In genomic region chr2:219160186-219161017, GRCh38 we compare ENCODE assay signal across 1 cellular context.
TF ChIP-seq lines count a peak whose summit lies in the region.

A gene with protein sequence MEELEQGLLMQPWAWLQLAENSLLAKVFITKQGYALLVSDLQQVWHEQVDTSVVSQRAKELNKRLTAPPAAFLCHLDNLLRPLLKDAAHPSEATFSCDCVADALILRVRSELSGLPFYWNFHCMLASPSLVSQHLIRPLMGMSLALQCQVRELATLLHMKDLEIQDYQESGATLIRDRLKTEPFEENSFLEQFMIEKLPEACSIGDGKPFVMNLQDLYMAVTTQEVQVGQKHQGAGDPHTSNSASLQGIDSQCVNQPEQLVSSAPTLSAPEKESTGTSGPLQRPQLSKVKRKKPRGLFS (minus strand): TSS chr2:219160815. CDS start chr2:219158362, 2,453 bp downstream.

TF ChIP-seq in HepG2, 621 proteins besides CTCF, POLR2A, EP300 and RAD21 (continued from another document and continues in another):
- TF ChIP-seq ESRRA (CRISPR knock-in tag; IDR thresholded peaks at IDR 0.05; ENCODE audit: low read depth) (no peak), REL (CRISPR knock-in tag; conservative IDR thresholded peaks at IDR 0.05) (0 out of 2 replicates have a peak, but pooled peaks have one; percentile 41), SNAPC5 (CRISPR knock-in tag; IDR thresholded peaks at IDR 0.05; ENCODE audit: borderline replicate concordance) (peak; percentile 95; the same call in 1 of the 2 replicates), ZMYM4 (CRISPR knock-in tag; IDR thresholded peaks at IDR 0.05) (peak; percentile 81; the same call in 1 of the 2 replicates), CBX1 (IDR thresholded peaks at IDR 0.05; ENCODE audit: low read depth) (peak; percentile 30), ZNF7 (CRISPR knock-in tag; IDR thresholded peaks at IDR 0.05) (0 out of 2 replicates have a peak, but pooled peaks have one; percentile 35), NFKB2 (CRISPR knock-in tag; IDR thresholded peaks at IDR 0.05; ENCODE audit: borderline replicate concordance) (peak; percentile 91; the same call in 1 of the 2 replicates), TFE3 (CRISPR knock-in tag; IDR thresholded peaks at IDR 0.05) (0 out of 2 replicates have a peak, but pooled peaks have one; percentile 12), ZNF367 (CRISPR knock-in tag; IDR thresholded peaks at IDR 0.05; ENCODE audit: borderline replicate concordance) (peak; percentile 37; the same call in 1 of the 2 replicates), FOXM1 (CRISPR knock-in tag; IDR thresholded peaks at IDR 0.05) (no peak; the same call in 1 of the 2 replicates), ZNF749 (CRISPR knock-in tag; IDR thresholded peaks at IDR 0.05; ENCODE audit: borderline replicate concordance) (peak; percentile 77; the same call in 1 of the 2 replicates), SIX4 (CRISPR knock-in tag; IDR thresholded peaks at IDR 0.05) (peak; percentile 3; the same call in 1 of the 2 replicates), MYPOP (CRISPR knock-in tag; IDR thresholded peaks at IDR 0.05) (no peak), ATF7-NPFF (CRISPR knock-in tag; IDR thresholded peaks at IDR 0.05; ENCODE audit: low read depth) (peak; percentile 61; the same call in 1 of the 2 replicates), ZNF674 (CRISPR knock-in tag; IDR thresholded peaks at IDR 0.05; ENCODE audit: low read depth) (peak; percentile 91; the same call in 1 of the 2 replicates), ZBTB10 (CRISPR knock-in tag; IDR thresholded peaks at IDR 0.05; ENCODE audit: borderline replicate concordance) (peak; percentile 76; the same call in 1 of the 2 replicates), AGO2 (optimal IDR thresholded peaks at IDR 0.05; ENCODE audit: low read depth, low read length) (peak; percentile 96), IRF9 (CRISPR knock-in tag; IDR thresholded peaks at IDR 0.05; ENCODE audit: borderline replicate concordance) (peak; percentile 95; the same call in 1 of the 2 replicates), ZMAT3 (CRISPR knock-in tag; conservative IDR thresholded peaks at IDR 0.05) (peak; percentile 91; the same call in 1 of the 2 replicates), TAF15 (IDR thresholded peaks at IDR 0.05; ENCODE audit: low read depth, low read length, poor library complexity, severe bottlenecking) (peak; percentile 79), ZNF766 (CRISPR knock-in tag; IDR thresholded peaks at IDR 0.05; ENCODE audit: borderline replicate concordance) (peak; percentile 54), PCBP1 (IDR thresholded peaks at IDR 0.05; ENCODE audit: borderline replicate concordance, low read depth, low read length) (no peak), PLSCR1 (CRISPR knock-in tag; IDR thresholded peaks at IDR 0.05; ENCODE audit: borderline replicate concordance) (peak; percentile 59; the same call in 1 of the 2 replicates), ZNF546 (CRISPR knock-in tag; conservative IDR thresholded peaks at IDR 0.05) (no peak), NR2F1 (CRISPR knock-in tag; IDR thresholded peaks at IDR 0.05) (0 out of 4 replicates have a peak, but pooled peaks of 1 of the 2 experiments have one; percentile 15), IRX3 (CRISPR knock-in tag; IDR thresholded peaks at IDR 0.05; ENCODE audit: borderline replicate concordance, low read depth) (peak; percentile 96), BHLHE40 (IDR thresholded peaks at IDR 0.05; ENCODE audit: low read length) (peak; percentile 13; the same call in 1 of the 2 replicates), KLF9 (CRISPR knock-in tag; IDR thresholded peaks at IDR 0.05; ENCODE audit: low read depth) (peak; percentile 38; the same call in 1 of the 2 replicates), KDM2A (CRISPR knock-in tag; IDR thresholded peaks at IDR 0.05; ENCODE audit: borderline replicate concordance, low read depth) (peak; percentile 93), ZNF576 (CRISPR knock-in tag; IDR thresholded peaks at IDR 0.05) (no peak), ZNF567 (CRISPR knock-in tag; IDR thresholded peaks at IDR 0.05; ENCODE audit: borderline replicate concordance) (peak; percentile 93; the same call in 1 of the 2 replicates), ZNF17 (CRISPR knock-in tag; IDR thresholded peaks at IDR 0.05) (no peak), PAWR (CRISPR knock-in tag; IDR thresholded peaks at IDR 0.05; ENCODE audit: borderline replicate concordance) (no peak; the same call in 1 of the 2 replicates), SOX5 (CRISPR knock-in tag; IDR thresholded peaks at IDR 0.05; ENCODE audit: borderline replicate concordance) (peak; percentile 56; the same call in 1 of the 2 replicates), KDM5B (CRISPR knock-in tag; IDR thresholded peaks at IDR 0.05; ENCODE audit: borderline replicate concordance) (peak; percentile 98), ZZZ3 (CRISPR knock-in tag; IDR thresholded peaks at IDR 0.05; ENCODE audit: borderline replicate concordance) (no peak; the same call in 1 of the 2 replicates), MED13 (CRISPR knock-in tag; IDR thresholded peaks at IDR 0.05) (peak; percentile 87)
- TF ChIP-seq, protein P1, sequence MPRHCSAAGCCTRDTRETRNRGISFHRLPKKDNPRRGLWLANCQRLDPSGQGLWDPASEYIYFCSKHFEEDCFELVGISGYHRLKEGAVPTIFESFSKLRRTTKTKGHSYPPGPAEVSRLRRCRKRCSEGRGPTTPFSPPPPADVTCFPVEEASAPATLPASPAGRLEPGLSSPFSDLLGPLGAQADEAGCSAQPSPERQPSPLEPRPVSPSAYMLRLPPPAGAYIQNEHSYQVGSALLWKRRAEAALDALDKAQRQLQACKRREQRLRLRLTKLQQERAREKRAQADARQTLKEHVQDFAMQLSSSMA (CRISPR knock-in tag; IDR thresholded peaks at IDR 0.05): peak; percentile 89
- TF ChIP-seq, protein P2, sequence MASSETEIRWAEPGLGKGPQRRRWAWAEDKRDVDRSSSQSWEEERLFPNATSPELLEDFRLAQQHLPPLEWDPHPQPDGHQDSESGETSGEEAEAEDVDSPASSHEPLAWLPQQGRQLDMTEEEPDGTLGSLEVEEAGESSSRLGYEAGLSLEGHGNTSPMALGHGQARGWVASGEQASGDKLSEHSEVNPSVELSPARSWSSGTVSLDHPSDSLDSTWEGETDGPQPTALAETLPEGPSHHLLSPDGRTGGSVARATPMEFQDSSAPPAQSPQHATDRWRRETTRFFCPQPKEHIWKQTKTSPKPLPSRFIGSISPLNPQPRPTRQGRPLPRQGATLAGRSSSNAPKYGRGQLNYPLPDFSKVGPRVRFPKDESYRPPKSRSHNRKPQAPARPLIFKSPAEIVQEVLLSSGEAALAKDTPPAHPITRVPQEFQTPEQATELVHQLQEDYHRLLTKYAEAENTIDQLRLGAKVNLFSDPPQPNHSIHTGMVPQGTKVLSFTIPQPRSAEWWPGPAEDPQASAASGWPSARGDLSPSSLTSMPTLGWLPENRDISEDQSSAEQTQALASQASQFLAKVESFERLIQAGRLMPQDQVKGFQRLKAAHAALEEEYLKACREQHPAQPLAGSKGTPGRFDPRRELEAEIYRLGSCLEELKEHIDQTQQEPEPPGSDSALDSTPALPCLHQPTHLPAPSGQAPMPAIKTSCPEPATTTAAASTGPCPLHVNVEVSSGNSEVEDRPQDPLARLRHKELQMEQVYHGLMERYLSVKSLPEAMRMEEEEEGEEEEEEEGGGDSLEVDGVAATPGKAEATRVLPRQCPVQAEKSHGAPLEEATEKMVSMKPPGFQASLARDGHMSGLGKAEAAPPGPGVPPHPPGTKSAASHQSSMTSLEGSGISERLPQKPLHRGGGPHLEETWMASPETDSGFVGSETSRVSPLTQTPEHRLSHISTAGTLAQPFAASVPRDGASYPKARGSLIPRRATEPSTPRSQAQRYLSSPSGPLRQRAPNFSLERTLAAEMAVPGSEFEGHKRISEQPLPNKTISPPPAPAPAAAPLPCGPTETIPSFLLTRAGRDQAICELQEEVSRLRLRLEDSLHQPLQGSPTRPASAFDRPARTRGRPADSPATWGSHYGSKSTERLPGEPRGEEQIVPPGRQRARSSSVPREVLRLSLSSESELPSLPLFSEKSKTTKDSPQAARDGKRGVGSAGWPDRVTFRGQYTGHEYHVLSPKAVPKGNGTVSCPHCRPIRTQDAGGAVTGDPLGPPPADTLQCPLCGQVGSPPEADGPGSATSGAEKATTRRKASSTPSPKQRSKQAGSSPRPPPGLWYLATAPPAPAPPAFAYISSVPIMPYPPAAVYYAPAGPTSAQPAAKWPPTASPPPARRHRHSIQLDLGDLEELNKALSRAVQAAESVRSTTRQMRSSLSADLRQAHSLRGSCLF (CRISPR knock-in tag; IDR thresholded peaks at IDR 0.05; ENCODE audit: borderline replicate concordance): no peak; the same call in 1 of the 2 replicates
